ENCODE assay signal across 8 cellular contexts in the genomic region with DNA sequence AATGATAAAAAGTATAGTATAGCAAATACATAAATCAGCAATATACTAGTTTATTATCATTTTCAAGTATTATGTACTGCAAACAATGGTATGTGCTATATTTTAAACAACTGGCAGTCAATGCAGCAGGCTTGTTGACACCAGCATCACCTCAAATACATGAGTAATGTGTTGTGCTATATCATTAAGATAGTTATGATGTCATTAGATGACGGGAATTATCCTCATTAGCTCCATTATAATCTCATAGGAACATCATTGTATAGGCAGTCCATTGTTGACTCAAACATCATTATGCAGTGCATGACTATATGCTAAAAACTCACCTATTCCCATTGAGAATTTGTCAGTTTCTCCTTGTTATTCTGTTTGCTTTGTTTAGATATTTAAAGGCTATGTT.
"Had no signal": no experiment of that assay in that cellular context is flagged by ENCODE, and none has a peak within 500 bp of the region (broad histone marks: within the 10 kb centered on the region; RNA-seq: fewer than 3 reads in every experiment).

No MANE protein-coding gene starts in this region.

- FAIRE-seq: G401.6, GM12878, GM12891, GM12892, GM18507, GM19239 had no signal

- ATAC-seq: GM12878 had no signal

- H3K4me3 ChIP-seq: GM12878 had no signal

- DNase-seq: GDM1, GF-D8 had no signal
